Comparison of ENCODE assay signal across 8 cellular contexts in the genomic region with DNA sequence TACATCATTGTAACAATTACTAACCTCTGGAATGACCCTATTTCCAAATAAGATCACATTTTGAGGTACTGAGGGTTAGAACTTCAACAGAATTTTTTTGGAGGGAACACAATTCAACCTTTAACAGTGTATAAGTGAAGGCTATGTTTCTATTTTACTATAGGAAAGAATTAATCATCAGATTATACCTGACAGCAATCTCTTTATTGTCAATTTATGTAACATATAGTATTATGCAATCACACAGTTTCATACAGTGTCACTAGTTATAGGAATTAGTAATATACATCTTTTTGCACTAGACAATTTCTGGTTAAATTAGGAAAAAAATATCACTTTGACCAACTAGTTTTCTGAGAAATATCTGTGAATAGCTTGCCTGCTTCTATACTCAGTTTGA. TPM values are rescaled to one million over a fixed set of nuclear protein-coding genes. Genes with fewer than 3 reads are reported as not detected.
"Had no signal": no experiment of that assay in that cellular context is flagged by ENCODE, and none has a peak within 500 bp of the region (broad histone marks: within the 10 kb centered on the region; RNA-seq: fewer than 3 reads in every experiment).

No MANE protein-coding gene starts in this region.

- H3K4me1 Mint-ChIP-seq: IgD-negative memory B cell had no signal

- H3K9me3 ChIP-seq: HAP-1 had no signal

- H3K4me3 ChIP-seq: HAP-1 had no signal

- H3K36me3 ChIP-seq: HAP-1 had no signal

- H3K4me3 Mint-ChIP-seq: HFFc6, IgD-negative memory B cell had no signal

- DNase-seq: GOT3, H7 had no signal

- H3K9me3 Mint-ChIP-seq: HFFc6 had no signal

- H3K27ac ChIP-seq: KMS-11 had no signal

- H3K27me3 Mint-ChIP-seq: IgD-negative memory B cell had no signal

- H3K36me3 Mint-ChIP-seq: IgD-negative memory B cell had no signal

- H3K4me2 ChIP-seq: KMS-11 had no signal

- FAIRE-seq: HTR-8/SVneo had no signal

- H3K9ac ChIP-seq: KMS-11 had no signal

- H3K27ac Mint-ChIP-seq: HFFc6, IgD-negative memory B cell had no signal

- H3K4me1 ChIP-seq: HAP-1 had no signal

RNA-seq across cellular contexts. Expression of gene MSH4, which starts 59.1 kb away (rescaled TPM):
- total RNA-seq: H4 had no signal
